In the genomic region with DNA sequence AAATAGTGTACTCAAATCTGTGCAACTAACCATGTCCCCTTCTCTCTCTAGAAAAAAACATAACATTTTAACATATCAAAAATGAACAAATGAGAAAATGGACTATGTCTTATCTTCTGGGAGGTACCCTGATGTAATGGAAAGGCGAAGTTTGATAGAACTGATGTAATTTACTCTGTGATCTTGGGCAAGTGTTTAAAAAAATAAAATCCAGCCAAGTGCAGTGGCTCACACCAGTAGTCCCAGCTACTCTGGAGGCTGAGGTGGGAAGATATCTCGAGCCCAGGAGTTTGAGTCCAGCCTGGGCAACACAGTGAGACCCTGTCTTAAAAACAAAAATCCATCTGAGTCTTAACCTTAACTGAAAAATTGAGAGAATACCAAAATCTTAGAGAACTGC, we compare ENCODE assay signal across 2 cellular contexts.
TF ChIP-seq lines count a peak whose summit lies in the region.

No MANE protein-coding gene starts in this region.

TF ChIP-seq in liver, 16 proteins besides CTCF, POLR2A, EP300 and RAD21:
- TF ChIP-seq MAX (IDR thresholded peaks at IDR 0.05) (no peak), TAF1 (conservative IDR thresholded peaks at IDR 0.05) (peak; percentile 22), HNF4A (conservative IDR thresholded peaks at IDR 0.05) (peak; percentile 14 to 37)

TF ChIP-seq in HepG2, 621 proteins besides CTCF, POLR2A, EP300 and RAD21:
- TF ChIP-seq MAZ (IDR thresholded peaks at IDR 0.05; ENCODE audit: borderline replicate concordance, low read depth, low read length) (no peak), MAZ (CRISPR knock-in tag; IDR thresholded peaks at IDR 0.05; ENCODE audit: low read depth) (no peak), ZFP36 (IDR thresholded peaks at IDR 0.05; ENCODE audit: borderline replicate concordance, low read depth, low read length, partially characterized antibody) (no peak), ATF7 (IDR thresholded peaks at IDR 0.05) (no peak), ATF7 (CRISPR knock-in tag; IDR thresholded peaks at IDR 0.05) (no peak), ATF6 (CRISPR knock-in tag; conservative IDR thresholded peaks at IDR 0.05) (no peak), ZMYM2 (CRISPR knock-in tag; IDR thresholded peaks at IDR 0.05) (no peak), KDM4B (CRISPR knock-in tag; IDR thresholded peaks at IDR 0.05) (no peak), HNF1A (IDR thresholded peaks at IDR 0.05; ENCODE audit: low read depth) (no peak), HNF1A (CRISPR knock-in tag; IDR thresholded peaks at IDR 0.05; ENCODE audit: borderline replicate concordance) (no peak), NFKBIZ (CRISPR knock-in tag; IDR thresholded peaks at IDR 0.05) (no peak), RBM39 (IDR thresholded peaks at IDR 0.05; ENCODE audit: low read depth, low read length, poor library complexity, severe bottlenecking) (no peak), ZNF589 (CRISPR knock-in tag; conservative IDR thresholded peaks at IDR 0.05) (no peak), ZNF317 (CRISPR knock-in tag; IDR thresholded peaks at IDR 0.05) (no peak), ZNF574 (CRISPR knock-in tag; IDR thresholded peaks at IDR 0.05) (no peak), U2AF1 (optimal IDR thresholded peaks at IDR 0.05; ENCODE audit: low read depth, low read length) (no peak)
- TF ChIP-seq, protein P1, sequence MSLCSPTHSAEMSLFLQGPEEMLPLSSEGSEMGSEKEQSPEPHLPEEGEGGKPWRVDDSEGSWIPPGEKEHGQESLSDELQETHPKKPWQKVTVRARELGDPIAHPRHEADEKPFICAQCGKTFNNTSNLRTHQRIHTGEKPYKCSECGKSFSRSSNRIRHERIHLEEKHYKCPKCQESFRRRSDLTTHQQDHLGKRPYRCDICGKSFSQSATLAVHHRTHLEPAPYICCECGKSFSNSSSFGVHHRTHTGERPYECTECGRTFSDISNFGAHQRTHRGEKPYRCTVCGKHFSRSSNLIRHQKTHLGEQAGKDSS (CRISPR knock-in tag; IDR thresholded peaks at IDR 0.05; ENCODE audit: borderline replicate concordance, low read depth): no peak
- TF ChIP-seq, protein P2, sequence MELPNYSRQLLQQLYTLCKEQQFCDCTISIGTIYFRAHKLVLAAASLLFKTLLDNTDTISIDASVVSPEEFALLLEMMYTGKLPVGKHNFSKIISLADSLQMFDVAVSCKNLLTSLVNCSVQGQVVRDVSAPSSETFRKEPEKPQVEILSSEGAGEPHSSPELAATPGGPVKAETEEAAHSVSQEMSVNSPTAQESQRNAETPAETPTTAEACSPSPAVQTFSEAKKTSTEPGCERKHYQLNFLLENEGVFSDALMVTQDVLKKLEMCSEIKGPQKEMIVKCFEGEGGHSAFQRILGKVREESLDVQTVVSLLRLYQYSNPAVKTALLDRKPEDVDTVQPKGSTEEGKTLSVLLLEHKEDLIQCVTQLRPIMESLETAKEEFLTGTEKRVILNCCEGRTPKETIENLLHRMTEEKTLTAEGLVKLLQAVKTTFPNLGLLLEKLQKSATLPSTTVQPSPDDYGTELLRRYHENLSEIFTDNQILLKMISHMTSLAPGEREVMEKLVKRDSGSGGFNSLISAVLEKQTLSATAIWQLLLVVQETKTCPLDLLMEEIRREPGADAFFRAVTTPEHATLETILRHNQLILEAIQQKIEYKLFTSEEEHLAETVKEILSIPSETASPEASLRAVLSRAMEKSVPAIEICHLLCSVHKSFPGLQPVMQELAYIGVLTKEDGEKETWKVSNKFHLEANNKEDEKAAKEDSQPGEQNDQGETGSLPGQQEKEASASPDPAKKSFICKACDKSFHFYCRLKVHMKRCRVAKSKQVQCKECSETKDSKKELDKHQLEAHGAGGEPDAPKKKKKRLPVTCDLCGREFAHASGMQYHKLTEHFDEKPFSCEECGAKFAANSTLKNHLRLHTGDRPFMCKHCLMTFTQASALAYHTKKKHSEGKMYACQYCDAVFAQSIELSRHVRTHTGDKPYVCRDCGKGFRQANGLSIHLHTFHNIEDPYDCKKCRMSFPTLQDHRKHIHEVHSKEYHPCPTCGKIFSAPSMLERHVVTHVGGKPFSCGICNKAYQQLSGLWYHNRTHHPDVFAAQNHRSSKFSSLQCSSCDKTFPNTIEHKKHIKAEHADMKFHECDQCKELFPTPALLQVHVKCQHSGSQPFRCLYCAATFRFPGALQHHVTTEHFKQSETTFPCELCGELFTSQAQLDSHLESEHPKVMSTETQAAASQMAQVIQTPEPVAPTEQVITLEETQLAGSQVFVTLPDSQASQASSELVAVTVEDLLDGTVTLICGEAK (IDR thresholded peaks at IDR 0.05): no peak
- TF ChIP-seq, protein P2 (CRISPR knock-in tag; IDR thresholded peaks at IDR 0.05): no peak
- TF ChIP-seq, protein P3, sequence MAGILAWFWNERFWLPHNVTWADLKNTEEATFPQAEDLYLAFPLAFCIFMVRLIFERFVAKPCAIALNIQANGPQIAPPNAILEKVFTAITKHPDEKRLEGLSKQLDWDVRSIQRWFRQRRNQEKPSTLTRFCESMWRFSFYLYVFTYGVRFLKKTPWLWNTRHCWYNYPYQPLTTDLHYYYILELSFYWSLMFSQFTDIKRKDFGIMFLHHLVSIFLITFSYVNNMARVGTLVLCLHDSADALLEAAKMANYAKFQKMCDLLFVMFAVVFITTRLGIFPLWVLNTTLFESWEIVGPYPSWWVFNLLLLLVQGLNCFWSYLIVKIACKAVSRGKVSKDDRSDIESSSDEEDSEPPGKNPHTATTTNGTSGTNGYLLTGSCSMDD (CRISPR knock-in tag; IDR thresholded peaks at IDR 0.05): no peak
